Comparison of ENCODE assay signal across 29 cellular contexts in the genomic region with DNA sequence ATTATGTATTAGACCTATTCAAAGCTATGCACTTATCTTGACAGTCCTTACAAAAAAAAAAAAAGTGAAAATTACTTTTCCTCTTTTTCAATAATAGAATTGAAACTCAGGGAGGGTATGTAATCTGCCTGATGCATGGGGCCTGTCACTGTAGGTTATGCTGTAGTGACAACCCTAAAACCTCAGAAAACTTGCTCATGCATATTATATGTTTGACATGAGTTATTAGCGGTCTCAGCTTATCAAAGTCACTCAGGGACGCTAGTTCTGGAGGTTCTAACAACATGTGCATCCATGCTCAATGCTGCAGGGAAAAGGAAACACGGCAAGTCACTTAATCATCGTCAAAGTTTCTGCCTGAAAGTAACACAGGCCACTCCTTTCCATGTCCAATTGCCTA.
"Had no signal": no experiment of that assay in that cellular context is flagged by ENCODE, and none has a peak within 500 bp of the region (broad histone marks: within the 10 kb centered on the region; RNA-seq: fewer than 3 reads in every experiment).

No MANE protein-coding gene starts in this region.

- H3K4me3 Mint-ChIP-seq: immature natural killer cell; mesothelial cell of epicardium; naive B cell; natural killer cell; nephron progenitor cell; neural progenitor cell; stimulated activated naive CD8-positive, alpha-beta T cell treated with anti-CD3 and anti-CD28 coated beads, Interleukin-15, amount 100 ng/mL, for 72 hours had no signal

- H3K27ac Mint-ChIP-seq: immature natural killer cell; mesothelial cell of epicardium; natural killer cell; neural progenitor cell; progenitor cell of endocrine pancreas; stimulated activated naive CD8-positive, alpha-beta T cell treated with anti-CD3 and anti-CD28 coated beads, Interleukin-15, amount 100 ng/mL, for 72 hours had no signal

- H3K9me3 Mint-ChIP-seq: immature natural killer cell; natural killer cell; stimulated activated naive CD8-positive, alpha-beta T cell treated with anti-CD3 and anti-CD28 coated beads, Interleukin-15, amount 100 ng/mL, for 72 hours had no signal

- H3K4me1 ChIP-seq: left ventricle myocardium inferior, neural progenitor cell, tibial nerve, upper lobe of left lung, vagina had no signal

- H3K36me3 Mint-ChIP-seq: immature natural killer cell, mesothelial cell of epicardium, natural killer cell had no signal

- H3K36me3 ChIP-seq: left ventricle myocardium inferior, neural progenitor cell, neutrophil, ovary, tibial nerve, upper lobe of left lung, vagina had no signal

- ATAC-seq: left colon; natural killer cell; right cardiac atrium; sciatic nerve; stimulated activated naive CD8-positive, alpha-beta T cell treated with anti-CD3 and anti-CD28 coated beads, Interleukin-15, amount 100 ng/mL, for 72 hours had no signal

- DNase-seq: hypothalamus; immature natural killer cell; kidney; left colon; left ventricle myocardium inferior; mesendoderm; naive B cell; natural killer cell; nephron progenitor cell; occipital lobe; ovary; right cardiac atrium; stimulated activated CD4-positive, alpha-beta T cell treated with anti-CD3 and anti-CD28 coated beads, Interleukin-12 subunit alpha, Interleukin-12 subunit beta, amount 100 ng/mL, for 4 hours; stimulated activated CD4-positive, alpha-beta T cell treated with anti-CD3 and anti-CD28 coated beads, Interleukin-15, amount 100 ng/mL, for 24 hours; stimulated activated CD4-positive, alpha-beta T cell treated with anti-CD3 and anti-CD28 coated beads, Interleukin-2, amount 100 ng/mL, for 24 hours; stimulated activated CD4-positive, alpha-beta T cell treated with anti-CD3 and anti-CD28 coated beads, Interleukin-4, amount 100 ng/mL, for 1 hour; stimulated activated naive CD4-positive, alpha-beta T cell treated with Interleukin-2 at 50 U/mL for 16 hours; stimulated activated naive CD8-positive, alpha-beta T cell treated with anti-CD3 and anti-CD28 coated beads, Interleukin-15, amount 100 ng/mL, for 72 hours; substantia nigra; upper lobe of left lung had no signal

- H3K27me3 Mint-ChIP-seq: naive B cell had no signal

- H3K27me3 ChIP-seq: ovary, tibial nerve, upper lobe of left lung, vagina had no signal

- H3K27ac ChIP-seq: left ventricle myocardium inferior, neural progenitor cell, neutrophil, ovary, skin epidermis, tibial nerve, upper lobe of left lung, vagina had no signal

- H3K4me1 Mint-ChIP-seq: immature natural killer cell; mesothelial cell of epicardium; natural killer cell; nephron progenitor cell; neural progenitor cell; stimulated activated naive CD8-positive, alpha-beta T cell treated with anti-CD3 and anti-CD28 coated beads, Interleukin-15, amount 100 ng/mL, for 72 hours had no signal

- H2AFZ ChIP-seq: neural progenitor cell had no signal

- H3K4me2 ChIP-seq: neural progenitor cell had no signal

- H3K4me3 ChIP-seq: left ventricle myocardium inferior, lung, neural progenitor cell, ovary, skin epidermis, tibial nerve, upper lobe of left lung, vagina had no signal
